ENCODE assay signal across 8 cellular contexts in the genomic region with DNA sequence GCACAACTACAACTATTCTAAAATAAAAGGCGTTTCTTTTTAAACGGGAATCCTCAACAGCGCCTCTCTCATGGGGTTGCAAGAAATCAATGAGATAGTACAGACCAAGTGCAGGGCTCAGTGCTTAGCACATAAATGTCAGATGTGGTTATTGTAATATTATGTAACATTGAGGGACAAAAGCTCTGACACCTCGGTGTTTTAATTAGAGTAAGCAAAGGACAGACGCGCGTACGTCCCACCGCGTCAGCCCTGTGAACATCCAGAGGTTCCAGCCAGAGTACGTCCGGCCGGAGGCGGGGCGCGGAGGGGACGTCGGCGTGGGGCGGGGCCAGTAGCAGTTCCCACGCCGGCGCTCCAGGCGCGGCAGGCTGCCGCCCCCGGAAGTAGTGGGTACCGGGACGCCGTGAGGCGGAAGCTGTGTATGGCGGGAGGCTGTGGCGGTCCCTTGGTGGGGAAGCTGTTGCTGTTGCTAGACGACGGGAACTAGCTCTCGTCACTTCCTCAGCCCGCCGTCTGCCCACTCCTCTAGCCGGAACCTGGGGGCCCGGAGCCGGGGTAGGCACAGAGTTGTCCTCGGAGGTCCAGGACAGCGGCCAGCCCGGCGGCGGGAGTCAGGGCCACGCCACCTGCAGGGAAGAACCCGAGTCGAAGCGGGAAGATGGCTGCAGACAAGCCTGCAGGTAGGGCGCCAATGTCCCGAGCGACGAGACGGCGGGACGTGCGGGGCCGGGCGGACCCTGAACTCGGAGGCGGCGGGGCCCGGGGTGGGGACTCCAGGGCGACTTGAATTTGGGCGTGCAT. TPM values are rescaled to one million over a fixed set of nuclear protein-coding genes. Genes with fewer than 3 reads are reported as not detected.
DNase-seq lines count a peak whose midpoint lies in the region; ATAC-seq, FAIRE-seq and TF ChIP-seq lines count a peak whose summit lies in the region.

A gene with protein sequence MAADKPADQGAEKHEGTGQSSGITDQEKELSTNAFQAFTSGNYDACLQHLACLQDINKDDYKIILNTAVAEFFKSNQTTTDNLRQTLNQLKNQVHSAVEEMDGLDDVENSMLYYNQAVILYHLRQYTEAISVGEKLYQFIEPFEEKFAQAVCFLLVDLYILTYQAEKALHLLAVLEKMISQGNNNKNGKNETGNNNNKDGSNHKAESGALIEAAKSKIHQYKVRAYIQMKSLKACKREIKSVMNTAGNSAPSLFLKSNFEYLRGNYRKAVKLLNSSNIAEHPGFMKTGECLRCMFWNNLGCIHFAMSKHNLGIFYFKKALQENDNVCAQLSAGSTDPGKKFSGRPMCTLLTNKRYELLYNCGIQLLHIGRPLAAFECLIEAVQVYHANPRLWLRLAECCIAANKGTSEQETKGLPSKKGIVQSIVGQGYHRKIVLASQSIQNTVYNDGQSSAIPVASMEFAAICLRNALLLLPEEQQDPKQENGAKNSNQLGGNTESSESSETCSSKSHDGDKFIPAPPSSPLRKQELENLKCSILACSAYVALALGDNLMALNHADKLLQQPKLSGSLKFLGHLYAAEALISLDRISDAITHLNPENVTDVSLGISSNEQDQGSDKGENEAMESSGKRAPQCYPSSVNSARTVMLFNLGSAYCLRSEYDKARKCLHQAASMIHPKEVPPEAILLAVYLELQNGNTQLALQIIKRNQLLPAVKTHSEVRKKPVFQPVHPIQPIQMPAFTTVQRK (plus strand): TSS at position 389 of the 804 bp plus-strand sequence. CDS start 273 bp downstream, at position 662.

- no peaks in the 10 kb centered on the region for H3K9me3 ChIP-seq in BE2C
- no peaks in the 10 kb centered on the region for H3K9me3 ChIP-seq in kidney (ENCODE audit: control insufficient read depth in 1 of 2, low read length in 2 of 2)

- H3K27me3 Mint-ChIP-seq in chondrocyte (ENCODE audit: low read depth): no peaks in the 10 kb centered on the region

- H3K36me3 ChIP-seq in BE2C (no peaks in the 10 kb centered on the region), kidney (ENCODE audit: control insufficient read depth in 1 of 2, insufficient read depth in 2 of 2, low read length in 2 of 2) (no peaks in the 10 kb centered on the region)

- H3K4me1 ChIP-seq in BE2C (no peaks in the 10 kb centered on the region), kidney (ENCODE audit: control insufficient read depth in 1 of 2, insufficient read depth in 1 of 2, low read depth in 1 of 2, low read length in 2 of 2) (peaks cover 5 to 11% of the 10 kb centered on the region in 2 donors)

- H3K9me3 Mint-ChIP-seq in chondrocyte (ENCODE audit: low read depth): no peaks in the 10 kb centered on the region

- peak; percentile 95 for ATAC-seq in HG03442 (IDR thresholded peaks at IDR 0.05; ENCODE audit: unreplicated experiment)

- intact Hi-C loops in kidney (cut with DNase I): no loop called here

- H3K27ac ChIP-seq in kidney (ENCODE audit: low read depth in 2 of 2, low read length in 2 of 2): peak within 1 kb of the TSS; percentile 65 to 67

- peaks cover 4% of the 10 kb centered on the region for H3K36me3 Mint-ChIP-seq in chondrocyte (ENCODE audit: low read depth)

- H3K4me1 Mint-ChIP-seq in chondrocyte (ENCODE audit: low read depth): peaks cover 30% of the 10 kb centered on the region

- no peaks in the 10 kb centered on the region for H3K27me3 ChIP-seq in BE2C

- H3K4me3 ChIP-seq in BE2C (ENCODE audit: low read depth, low read length): peak within 1 kb of the TSS; percentile 78
- H3K4me3 ChIP-seq in kidney (ENCODE audit: low read length in 2 of 2): peak within 1 kb of the TSS; percentile 78 to 96

- TF ChIP-seq CTCF in BE2C (IDR thresholded peaks at IDR 0.05; ENCODE audit: low read depth, low read length): 0 out of 2 replicates have a peak, but pooled peaks have one; percentile 11
- peak; percentile 62 for TF ChIP-seq CTCF in chondrocyte (IDR thresholded peaks at IDR 0.05)
- TF ChIP-seq CTCF in kidney (IDR thresholded peaks at IDR 0.05; ENCODE audit: borderline replicate concordance, extremely low read depth, insufficient read depth): no peak

- no peak for FAIRE-seq in kidney (lab: Jason Lieb, UNC)

- peak within 1 kb of the TSS; percentile 97 for H3K27ac Mint-ChIP-seq in chondrocyte (ENCODE audit: unreplicated experiment)

- DNase-seq in BE2C: peak; percentile 90
- peak; percentile 86 for DNase-seq in GM19238 (ENCODE audit: insufficient read length, low spot score)
- DNase-seq in NCI-H510A treated with DMSO at 0.1 percent for 48 hours (lab: John Stamatoyannopoulos, UW): peak; percentile 86
- DNase-seq in activated CD4-positive, alpha-beta T cell treated with anti-CD3 and anti-CD28 coated beads for 24 hours (ENCODE audit: low read depth in 2 of 2): peak; percentile 89 to 91
- DNase-seq in chondrocyte (ENCODE audit: low spot score): peak; percentile 99
- peak; percentile 98 for DNase-seq in kidney
- peak; percentile 97 for DNase-seq in stimulated activated CD4-positive, alpha-beta T cell treated with anti-CD3 and anti-CD28 coated beads, Interleukin-15, amount 100 ng/mL, for 24 hours

- peak within 1 kb of the TSS; percentile 88 for H3K4me3 Mint-ChIP-seq in chondrocyte (ENCODE audit: unreplicated experiment)

- peak within 1 kb of the TSS; percentile 58 to 59 for H3K9ac ChIP-seq in kidney (ENCODE audit: low read length in 2 of 2)

RNA-seq across cellular contexts. Expression of the gene that starts here (rescaled TPM):
- 10.7 TPM for polyA plus RNA-seq in BE2C (2012; ENCODE audit: insufficient read depth, insufficient read length, low read depth)
- total RNA-seq in chondrocyte (43.6 to 58.0 TPM (median 49.1 TPM) in 3 replicates), kidney (34.0 TPM)
- polyA plus RNA-seq in kidney (ENCODE audit: insufficient read depth, low read depth, low replicate concordance): 19.0 TPM

Comparison
In these comparisons a context has a peak if more than half of its experiments do, and no peak if none do; other contexts are left out.
1. Peak in every context shown above with its lines: DNase-seq, ATAC-seq, H3K4me3 ChIP-seq and H3K27ac ChIP-seq.